Comparison of ENCODE assay signal across 9 cellular contexts in the genomic region with DNA sequence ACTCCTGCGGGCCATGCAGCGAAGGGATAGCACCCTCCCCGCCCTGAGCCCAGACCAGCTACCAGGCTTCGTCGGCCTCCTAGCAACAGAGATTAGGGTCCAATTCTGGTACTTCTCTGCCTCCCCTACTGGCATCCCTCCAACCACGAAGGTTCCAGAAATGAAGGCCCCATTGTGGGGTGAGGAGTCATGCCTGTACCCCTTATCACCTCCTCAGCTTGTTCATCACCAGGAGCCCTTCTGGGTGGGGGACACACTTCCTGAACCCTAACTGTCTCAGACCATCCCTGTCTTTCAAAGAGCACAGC. TPM values are rescaled to one million over a fixed set of nuclear protein-coding genes. Genes with fewer than 3 reads are reported as not detected.
A peak's percentile ranks its signal among the peaks of the same experiment; 100 is the strongest.
DNase-seq lines count a peak whose midpoint lies in the region; ATAC-seq and TF ChIP-seq lines count a peak whose summit lies in the region.
"Had no signal": no experiment of that assay in that cellular context is flagged by ENCODE, and none has a peak within 500 bp of the region (broad histone marks: within the 10 kb centered on the region; RNA-seq: fewer than 3 reads in every experiment).

No MANE protein-coding gene starts in this region.

- peak overlapping the region; percentile 66 for H3K14ac ChIP-seq in IMR-90 (replicated peaks; ENCODE audit: low read depth, low read length)

- no peak overlapping the region for H3K18ac ChIP-seq in IMR-90 (ENCODE audit: low read depth, low read length)

- BruUV-seq in IMR-90 (replicated peaks; lab: Mats Ljungman, UMichigan) = no TSS peak

- H3K79me1 ChIP-seq in IMR-90 (ENCODE audit: low read depth in 1 of 2, low read length in 2 of 2) = peaks cover 6 to 34% of the 10 kb centered on the region in 2 experiments; a peak in 3 of 4 replicates

- 0 out of 2 replicates have a peak overlapping the region, but pooled peaks have one; percentile 13 for H3K9ac ChIP-seq in IMR-90 (ENCODE audit: low read depth, low read length)

- no peaks in the 10 kb centered on the region for H3K27me3 ChIP-seq in IMR-90 (ENCODE audit: control insufficient read depth, insufficient read depth, low read length)

- peak overlapping the region; percentile 76 for H2AK9ac ChIP-seq in IMR-90 (replicated peaks; ENCODE audit: low read depth, low read length, poor library complexity)

- peaks cover 4 to 12% of the 10 kb centered on the region in 2 donors for H3K36me3 Mint-ChIP-seq in CD14-positive monocyte
- no peaks in the 10 kb centered on the region for H3K36me3 Mint-ChIP-seq in natural killer cell treated with Interleukin-12 subunit alpha and Interleukin-12 subunit beta and Interleukin-15 and Interleukin-18, amount 100 ng/mL, for 72 hours
- H3K36me3 Mint-ChIP-seq in mesothelial cell of epicardium = no peaks in the 10 kb centered on the region
- H3K36me3 Mint-ChIP-seq in activated CD4-positive, alpha-beta memory T cell treated with anti-CD3 and anti-CD28 coated beads for 36 hours = no peaks in the 10 kb centered on the region

- H3K9me1 ChIP-seq in IMR-90 (ENCODE audit: insufficient read depth, low read length) = peaks cover 13% of the 10 kb centered on the region

- POLR2A ChIA-PET in IMR-90 (lab: Charles Lee; ENCODE audit: unreplicated experiment) = interaction anchor here (0.6 kb wide), 1 partner anchor 36 kb away, joined by 3 read pairs; no protein-coding TSS in a partner anchor
- POLR2A ChIA-PET in activated CD4-positive, alpha-beta memory T cell treated with anti-CD3 and anti-CD28 coated beads for 36 hours (lab: Charles Lee) = interaction anchor here (1.3 kb wide), 1 partner anchor 11 kb away, joined by 4 read pairs; no protein-coding TSS in a partner anchor

- DNase-seq in CD14-positive monocyte (ENCODE audit: low spot score) = no peak
- no peak for DNase-seq in IMR-90
- no peak for DNase-seq in choroid plexus epithelial cell (ENCODE audit: low read depth)
- no peak for DNase-seq in natural killer cell treated with Interleukin-12 subunit alpha and Interleukin-12 subunit beta and Interleukin-15 and Interleukin-18, amount 100 ng/mL, for 72 hours (ENCODE audit: low spot score)
- no peak for DNase-seq in mesothelial cell of epicardium (ENCODE audit: low spot score in 2 of 2, unreplicated experiment in 2 of 2)
- no peak for DNase-seq in NCI-H2107 (lab: John Stamatoyannopoulos, UW)
- DNase-seq in cerebellar nuclear complex (lab: John Stamatoyannopoulos, UW) = no peak
- DNase-seq in activated CD4-positive, alpha-beta memory T cell treated with anti-CD3 and anti-CD28 coated beads for 36 hours = no peak

- no peak overlapping the region for H2BK5ac ChIP-seq in IMR-90 (ENCODE audit: low read depth, low read length, poor library complexity, severe bottlenecking)

- H4K5ac ChIP-seq in IMR-90 (ENCODE audit: low read depth, low read length) = no peak overlapping the region

- no peak overlapping the region for H3K4ac ChIP-seq in IMR-90 (ENCODE audit: low read depth, low read length)

- H2AFZ ChIP-seq in IMR-90 (replicated peaks; ENCODE audit: low read length, poor library complexity) = no peak overlapping the region

- H2BK120ac ChIP-seq in IMR-90 (ENCODE audit: low read depth, low read length) = no peak overlapping the region

- no peak overlapping the region; the same call in 1 of the 2 replicates for H3K27ac ChIP-seq in IMR-90 (ENCODE audit: insufficient read depth, low read length)

- no peak for TF ChIP-seq RAD21 in IMR-90 (IDR thresholded peaks at IDR 0.05; ENCODE audit: low read length)

- no peak overlapping the region for H3K56ac ChIP-seq in IMR-90 (ENCODE audit: extremely low read depth, insufficient read depth, low read length)

- H3K9me3 Mint-ChIP-seq in CD14-positive monocyte (peaks cover 0 to 14% (median 7%) of the 10 kb centered on the region in 7 donors), mesothelial cell of epicardium (no peaks in the 10 kb centered on the region)
- no peaks in the 10 kb centered on the region for H3K9me3 Mint-ChIP-seq in natural killer cell treated with Interleukin-12 subunit alpha and Interleukin-12 subunit beta and Interleukin-15 and Interleukin-18, amount 100 ng/mL, for 72 hours
- H3K9me3 Mint-ChIP-seq in activated CD4-positive, alpha-beta memory T cell treated with anti-CD3 and anti-CD28 coated beads for 36 hours = no peaks in the 10 kb centered on the region

- H3K27ac Mint-ChIP-seq in CD14-positive monocyte (peak overlapping the region in 2 of 7 donors; percentile 31 to 79), mesothelial cell of epicardium (no peak overlapping the region)
- H3K27ac Mint-ChIP-seq in natural killer cell treated with Interleukin-12 subunit alpha and Interleukin-12 subunit beta and Interleukin-15 and Interleukin-18, amount 100 ng/mL, for 72 hours = peak overlapping the region in 1 of 2 donors; percentile 43
- H3K27ac Mint-ChIP-seq in activated CD4-positive, alpha-beta memory T cell treated with anti-CD3 and anti-CD28 coated beads for 36 hours = no peak overlapping the region

- 100% methylated on average over 3 of the region's 6 CpGs; no CpG with 5 or more reads in 1 of the 2 experiments for WGBS in IMR-90 (ENCODE audit: extremely low coverage in 2 of 2, insufficient read length in 1 of 2), 2 experiments

- no peak overlapping the region for H4K91ac ChIP-seq in IMR-90 (ENCODE audit: insufficient read depth, low read depth, low read length)

- H3K23ac ChIP-seq in IMR-90 (ENCODE audit: low read depth, low read length) = peak overlapping the region; percentile 73; the same call in 1 of the 2 replicates

- dilution Hi-C loops in IMR-90 (cut with HindIII; ENCODE audit: low sequenced_read_pairs, unreplicated experiment) = no loop called here

- CTCF ChIA-PET in IMR-90 (lab: Yijun Ruan, JAX) = no interaction called here
- CTCF ChIA-PET in activated CD4-positive, alpha-beta memory T cell treated with anti-CD3 and anti-CD28 coated beads for 36 hours (lab: Charles Lee) = interaction anchor here (1.5 to 1.9 kb wide), 2 partner anchors 29 to 394 kb away, joined by 3 to 4 read pairs; no protein-coding TSS in a partner anchor

- no peaks in the 10 kb centered on the region for H3K9me3 ChIP-seq in IMR-90 (ENCODE audit: control insufficient read depth, insufficient read depth, low read length)

- ATAC-seq in IMR-90 (ENCODE audit: low read depth) = no peak
- ATAC-seq in natural killer cell treated with Interleukin-12 subunit alpha and Interleukin-12 subunit beta and Interleukin-15 and Interleukin-18, amount 100 ng/mL, for 72 hours = no peak

- TF ChIP-seq CTCF in CD14-positive monocyte (IDR thresholded peaks at IDR 0.05) (no peak), IMR-90 (conservative IDR thresholded peaks at IDR 0.05; ENCODE audit: low read depth, low read length) (no peak), choroid plexus epithelial cell (conservative IDR thresholded peaks at IDR 0.05; ENCODE audit: low read depth, low read length) (no peak), mesothelial cell of epicardium (IDR thresholded peaks at IDR 0.05; ENCODE audit: unreplicated experiment) (no peak)

- no peak overlapping the region for H4K8ac ChIP-seq in IMR-90 (ENCODE audit: low read depth in 2 of 2, low read length in 2 of 2)

- intact Hi-C loops in CD14-positive monocyte (cut with micrococcal nuclease) = no loop called here
- intact Hi-C loops in IMR-90 (cut with micrococcal nuclease) = no loop called here
- intact Hi-C loops in activated CD4-positive, alpha-beta memory T cell treated with anti-CD3 and anti-CD28 coated beads for 36 hours (cut with micrococcal nuclease) = no loop called here

- in situ Hi-C loops in IMR-90 (cut with MboI; ENCODE audit: low sequenced_read_pairs) = no loop called here

- H3K4me3 Mint-ChIP-seq in CD14-positive monocyte (peak overlapping the region; percentile 87 to 89), mesothelial cell of epicardium (no peak overlapping the region)
- peak overlapping the region; percentile 82 for H3K4me3 Mint-ChIP-seq in natural killer cell treated with Interleukin-12 subunit alpha and Interleukin-12 subunit beta and Interleukin-15 and Interleukin-18, amount 100 ng/mL, for 72 hours
- no peak overlapping the region for H3K4me3 Mint-ChIP-seq in activated CD4-positive, alpha-beta memory T cell treated with anti-CD3 and anti-CD28 coated beads for 36 hours

- no peaks in the 10 kb centered on the region for H3K36me3 ChIP-seq in IMR-90 (ENCODE audit: control insufficient read depth, insufficient read depth, low read length)

- H4K20me1 ChIP-seq in IMR-90 (ENCODE audit: insufficient read depth, low read length) = peaks cover 23% of the 10 kb centered on the region

- peaks cover 33 to 63% (median 39%) of the 10 kb centered on the region in 3 donors for H3K27me3 Mint-ChIP-seq in CD14-positive monocyte (ENCODE audit: low read depth in 3 of 3)
- H3K27me3 Mint-ChIP-seq in natural killer cell treated with Interleukin-12 subunit alpha and Interleukin-12 subunit beta and Interleukin-15 and Interleukin-18, amount 100 ng/mL, for 72 hours = peaks cover 9% of the 10 kb centered on the region in 2 donors
- H3K27me3 Mint-ChIP-seq in mesothelial cell of epicardium (ENCODE audit: low read depth) = peaks cover 60% of the 10 kb centered on the region
- H3K27me3 Mint-ChIP-seq in activated CD4-positive, alpha-beta memory T cell treated with anti-CD3 and anti-CD28 coated beads for 36 hours = peaks cover 11% of the 10 kb centered on the region

- peaks cover 11% of the 10 kb centered on the region for H3K4me1 ChIP-seq in IMR-90 (ENCODE audit: control insufficient read depth, insufficient read depth, low read length)

- no peak overlapping the region for H2BK15ac ChIP-seq in IMR-90 (ENCODE audit: low read depth, low read length)

- H3K4me1 Mint-ChIP-seq in CD14-positive monocyte = peaks cover 26% of the 10 kb centered on the region
- peaks cover 20 to 23% of the 10 kb centered on the region in 2 donors for H3K4me1 Mint-ChIP-seq in natural killer cell treated with Interleukin-12 subunit alpha and Interleukin-12 subunit beta and Interleukin-15 and Interleukin-18, amount 100 ng/mL, for 72 hours (ENCODE audit: low read depth in 2 of 2)
- H3K4me1 Mint-ChIP-seq in mesothelial cell of epicardium = peaks cover 11% of the 10 kb centered on the region
- peaks cover 18% of the 10 kb centered on the region for H3K4me1 Mint-ChIP-seq in activated CD4-positive, alpha-beta memory T cell treated with anti-CD3 and anti-CD28 coated beads for 36 hours (ENCODE audit: low read depth)

- peak overlapping the region; percentile 94 for H3K4me2 ChIP-seq in IMR-90 (ENCODE audit: low read depth, low read length)

- H3K4me3 ChIP-seq in IMR-90 (ENCODE audit: insufficient read depth, low read depth, low read length) (peak overlapping the region; percentile 92; the same call in 1 of the 2 replicates), choroid plexus epithelial cell (ENCODE audit: low read depth, low read length) (peak overlapping the region; percentile 81)

- TF ChIP-seq POLR2A in IMR-90 (IDR thresholded peaks at IDR 0.05; ENCODE audit: low read depth, low read length) = no peak

- H2AK5ac ChIP-seq in IMR-90 (ENCODE audit: low read depth, low read length) = peak overlapping the region; percentile 37; the same call in 1 of the 2 replicates

- no peak overlapping the region for H2BK20ac ChIP-seq in IMR-90 (ENCODE audit: low read depth, low read length)

RNA-seq across cellular contexts. Expression of a gene that starts 1.8 kb away (rescaled TPM):
- polyA plus RNA-seq in CD14-positive monocyte (1 to 10 TPM; 2.6 to 4.7 TPM), IMR-90 (2012; rRNA removed) (89.0 and 154 TPM in 2 replicates)
- total RNA-seq in IMR-90 (2012; rRNA removed) (3.8 and 4.4 TPM in 2 replicates), mesothelial cell of epicardium (1.3 to 1.9 TPM (median 1.5 TPM) in 3 replicates)
- polyA plus RNA-seq in IMR-90 (2012; cell fraction: cytosol; rRNA removed) = 190 and 339 TPM in 2 replicates
- polyA plus RNA-seq in IMR-90 (2012; cell fraction: nucleus; rRNA removed; ENCODE audit: low replicate concordance) = 56.3 and 191 TPM in 2 replicates
- total RNA-seq in natural killer cell treated with Interleukin-12 subunit alpha and Interleukin-12 subunit beta and Interleukin-15 and Interleukin-18, amount 100 ng/mL, for 72 hours = 1 to 10 TPM; 3.0 to 4.5 TPM
- total RNA-seq in activated CD4-positive, alpha-beta memory T cell treated with anti-CD3 and anti-CD28 coated beads for 36 hours = 1 to 10 TPM; 7.6 to 8.3 TPM
- total RNA-seq: cerebellum had no signal

RNA-seq across cellular contexts. Expression of a gene that starts 41.9 kb away (rescaled TPM):
- polyA plus RNA-seq in CD14-positive monocyte = 1 to 10 TPM; 3.2 to 4.7 TPM
- 1.6 and 2.2 TPM in 2 replicates for total RNA-seq in IMR-90 (2012; rRNA removed)
- polyA plus RNA-seq in IMR-90 (2012; rRNA removed) = 3.0 and 3.7 TPM in 2 replicates
- polyA plus RNA-seq in IMR-90 (2012; cell fraction: cytosol; rRNA removed) = 3.6 and 6.4 TPM in 2 replicates
- 5.3 and 8.9 TPM in 2 replicates for polyA plus RNA-seq in IMR-90 (2012; cell fraction: nucleus; rRNA removed; ENCODE audit: low replicate concordance)
- total RNA-seq in natural killer cell treated with Interleukin-12 subunit alpha and Interleukin-12 subunit beta and Interleukin-15 and Interleukin-18, amount 100 ng/mL, for 72 hours = 1 to 10 TPM; 1.2 to 2.0 TPM
- total RNA-seq in mesothelial cell of epicardium = 132 to 148 TPM (median 146 TPM) in 3 replicates
- under 1 TPM; 0.41 to 0.69 TPM for total RNA-seq in activated CD4-positive, alpha-beta memory T cell treated with anti-CD3 and anti-CD28 coated beads for 36 hours

Comparison
In these comparisons a context has a peak if more than half of its experiments do, and no peak if none do; other contexts are left out.
1. H3K4me3 Mint-ChIP-seq: peak in CD14-positive monocyte (2 of 2) and natural killer cell treated with Interleukin-12 subunit alpha and Interleukin-12 subunit beta and Interleukin-15 and Interleukin-18, amount 100 ng/mL, for 72 hours (single experiment); none in mesothelial cell of epicardium (single experiment) and activated CD4-positive, alpha-beta memory T cell treated with anti-CD3 and anti-CD28 coated beads for 36 hours (single experiment).
2. RNA of a gene that starts 41.9 kb away (total RNA-seq): 132 to 148 TPM in mesothelial cell of epicardium; 1.2 to 2.0 TPM in natural killer cell treated with Interleukin-12 subunit alpha and Interleukin-12 subunit beta and Interleukin-15 and Interleukin-18, amount 100 ng/mL, for 72 hours, 1.6 to 2.2 TPM in IMR-90 and 0.41 to 0.69 TPM in activated CD4-positive, alpha-beta memory T cell treated with anti-CD3 and anti-CD28 coated beads for 36 hours; every median in the first group is over 10 times any median in the second.